25 cellular contexts compared by ENCODE assay signal in the genomic region with DNA sequence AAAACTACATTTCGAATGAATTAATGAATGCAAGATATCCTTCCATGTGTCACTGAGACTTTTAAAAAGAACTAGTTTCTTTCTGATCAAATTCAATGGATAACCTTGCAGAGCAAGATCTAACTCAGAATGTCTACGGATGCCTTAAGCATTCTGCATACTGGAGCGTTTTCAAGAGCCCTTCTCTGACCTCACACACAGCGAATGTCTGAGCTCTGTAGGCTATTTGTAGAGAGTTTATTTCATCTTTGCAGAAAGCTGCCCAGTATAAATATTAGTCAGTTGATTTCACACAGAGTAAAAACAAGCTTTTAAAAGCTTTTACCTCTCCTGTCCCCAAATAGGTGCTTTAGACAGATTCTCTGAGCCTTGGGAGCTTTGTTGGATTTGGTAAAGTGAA.
"Had no signal": no experiment of that assay in that cellular context is flagged by ENCODE, and none has a peak within 500 bp of the region (broad histone marks: within the 10 kb centered on the region; RNA-seq: fewer than 3 reads in every experiment).

No MANE protein-coding gene starts in this region.

- H3K36me3 ChIP-seq: ovary, right lobe of liver, stomach, thyroid gland, transverse colon, upper lobe of left lung, vagina had no signal

- H3K9me3 ChIP-seq: ovary, right lobe of liver, stomach, testis, thyroid gland, transverse colon, upper lobe of left lung, vagina had no signal

- H3K27me3 ChIP-seq: ovary, right lobe of liver, stomach, testis, thyroid gland, transverse colon, upper lobe of left lung, vagina had no signal

- H3K27ac ChIP-seq: ovary, right lobe of liver, skin epidermis, stomach, testis, thyroid gland, transverse colon, upper lobe of left lung, vagina had no signal

- H3K4me3 ChIP-seq: lung, ovary, right lobe of liver, skin epidermis, stomach, testis, thyroid gland, transverse colon, upper lobe of left lung, vagina had no signal

- H3K4me1 ChIP-seq: right lobe of liver, stomach, testis, thyroid gland, transverse colon, upper lobe of left lung, vagina had no signal

- ATAC-seq: left lobe of liver; naive thymus-derived CD4-positive, alpha-beta T cell; natural killer cell treated with Interleukin-12 subunit alpha and Interleukin-12 subunit beta and Interleukin-15 and Interleukin-18, amount 100 ng/mL, for 72 hours; right lobe of liver; stimulated activated naive B cell treated with anti-CD40 and anti-IgM and Interleukin-4, amounts not matched to agents 10 μg/mL and 1 μg/mL and 100 μg/mL, for 72 hours; stimulated activated naive CD8-positive, alpha-beta T cell treated with anti-CD3 and anti-CD28 coated beads, Interleukin-15, Interleukin-2, amounts not matched to agents 100 U/mL and 50 U/mL, for 24 hours had no signal

- DNase-seq: head of caudate nucleus; hippocampal formation; kidney glomerular epithelial cell; left cardiac atrium; mesendoderm; naive thymus-derived CD4-positive, alpha-beta T cell; ovary; retina; right lobe of liver; stimulated activated CD4-positive, alpha-beta T cell treated with anti-CD3 and anti-CD28 coated beads, Interleukin-12 subunit alpha, Interleukin-12 subunit beta, amount 100 ng/mL, for 4 hours; stimulated activated CD4-positive, alpha-beta T cell treated with anti-CD3 and anti-CD28 coated beads, Interleukin-15, amount 100 ng/mL, for 24 hours; stimulated activated CD4-positive, alpha-beta T cell treated with anti-CD3 and anti-CD28 coated beads, Interleukin-2, amount 100 ng/mL, for 24 hours; stimulated activated CD4-positive, alpha-beta T cell treated with anti-CD3 and anti-CD28 coated beads, Interleukin-4, amount 100 ng/mL, for 1 hour; stimulated activated naive B cell treated with anti-CD40 and anti-IgM and Interleukin-4, amounts not matched to agents 10 μg/mL and 1 μg/mL and 100 μg/mL, for 72 hours; stimulated activated naive CD8-positive, alpha-beta T cell treated with anti-CD3 and anti-CD28 coated beads, Interleukin-15, Interleukin-2, amounts not matched to agents 100 U/mL and 50 U/mL, for 24 hours; stomach; testis; thyroid gland; transverse colon; upper lobe of left lung had no signal
